Comparison of ENCODE assay signal across 12 cellular contexts in the genomic region with DNA sequence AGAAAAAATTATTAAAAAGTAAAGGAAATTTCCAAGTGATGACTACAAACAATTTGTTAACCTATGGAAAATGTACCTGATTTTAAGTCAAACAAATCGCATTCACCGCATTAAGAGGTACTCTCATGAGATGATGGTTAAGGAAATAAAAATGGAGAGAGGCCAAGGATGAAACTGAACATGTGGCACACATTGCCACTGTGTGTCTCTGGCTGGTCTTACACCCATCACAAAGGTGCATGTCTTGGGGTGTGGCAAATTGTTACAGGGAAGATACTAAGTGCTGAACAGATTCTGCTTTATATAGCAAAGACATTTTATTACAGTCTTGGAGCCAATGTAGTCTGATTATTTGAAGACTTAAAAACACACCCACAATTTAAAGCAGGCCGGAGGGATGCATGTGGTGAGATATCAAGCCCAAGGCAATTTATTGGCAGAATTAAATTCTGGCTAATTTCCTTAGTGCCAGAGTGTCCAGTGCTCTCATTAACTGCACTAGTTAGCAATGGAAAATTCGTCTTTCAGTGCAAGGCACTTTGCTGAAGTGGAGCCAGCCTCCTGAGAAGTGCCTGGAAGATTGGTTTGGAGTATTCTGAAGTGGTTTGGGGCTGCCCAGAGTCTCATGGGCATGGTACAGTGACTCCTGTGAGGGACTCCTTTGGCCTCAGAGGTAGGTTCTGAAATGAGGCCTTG.
"Had no signal": no experiment of that assay in that cellular context is flagged by ENCODE, and none has a peak within 500 bp of the region (broad histone marks: within the 10 kb centered on the region; RNA-seq: fewer than 3 reads in every experiment).

No MANE protein-coding gene starts in this region.

- H3K4me3 ChIP-seq: body of pancreas, lung, right atrium auricular region, skin epidermis, stomach, tibial nerve had no signal

- H3K27me3 ChIP-seq: body of pancreas, neutrophil, right atrium auricular region, stomach, tibial nerve had no signal

- H3K4me1 ChIP-seq: body of pancreas, right atrium auricular region, stomach, tibial nerve had no signal

- H3K27ac ChIP-seq: body of pancreas, neutrophil, right atrium auricular region, skin epidermis, stomach, tibial nerve had no signal

- H3K9me3 ChIP-seq: body of pancreas, neutrophil, right atrium auricular region, stomach, tibial nerve had no signal

- DNase-seq: activated CD8-positive, alpha-beta memory T cell treated with anti-CD3 and anti-CD28 coated beads, Interleukin-2, amount 10 ng/mL, durations not matched to agents 7 days and 5 days; activated effector memory CD4-positive, alpha-beta T cell treated with Interleukin-2 at 50 U/mL for 16 hours; activated T-cell treated with anti-CD3 and anti-CD28 coated beads, Interleukin-2, amount 50 U/mL, for 24 hours; body of pancreas; glutamatergic neuron; naive B cell; stomach had no signal

- H3K36me3 ChIP-seq: neutrophil, right atrium auricular region, stomach, tibial nerve had no signal
